In genomic region chr15:35078221-35078915, GRCh38 we compare ENCODE assay signal across 8 cellular contexts. TPM values are rescaled to one million over a fixed set of nuclear protein-coding genes. Genes with fewer than 3 reads are reported as not detected.
DNase-seq lines count a peak whose midpoint lies in the region; ATAC-seq and TF ChIP-seq lines count a peak whose summit lies in the region.

No MANE protein-coding gene starts in this region.

- no peak overlapping the region for H2BK15ac ChIP-seq in IMR-90 (ENCODE audit: low read depth, low read length)

- H2AK9ac ChIP-seq in IMR-90 (replicated peaks; ENCODE audit: low read depth, low read length, poor library complexity): no peak overlapping the region

- H3K9ac ChIP-seq in IMR-90 (ENCODE audit: low read depth, low read length): no peak overlapping the region

- in situ Hi-C loops in IMR-90 (cut with MboI; ENCODE audit: low sequenced_read_pairs): loop anchor here (5.0 to 10.0 kb wide), 2 partner anchors 206 to 369 kb away; no protein-coding TSS in a partner anchor

- no peak overlapping the region for H3K4me3 ChIP-seq in GM06990 (replicated peaks; ENCODE audit: low read depth, low read length)
- no peak overlapping the region for H3K4me3 ChIP-seq in IMR-90 (ENCODE audit: insufficient read depth, low read depth, low read length)
- H3K4me3 ChIP-seq in cardiac fibroblast (replicated peaks in 1 of 2; ENCODE audit: low read depth in 2 of 2, low read length in 2 of 2): no peak overlapping the region

- POLR2A ChIA-PET in IMR-90 (lab: Charles Lee; ENCODE audit: unreplicated experiment): no interaction called here

- H3K56ac ChIP-seq in IMR-90 (ENCODE audit: extremely low read depth, insufficient read depth, low read length): no peak overlapping the region

- H3K36me3 ChIP-seq in GM06990 (ENCODE audit: control insufficient read depth, insufficient read depth, low read length): no peaks in the 10 kb centered on the region
- no peaks in the 10 kb centered on the region for H3K36me3 ChIP-seq in IMR-90 (ENCODE audit: control insufficient read depth, insufficient read depth, low read length)

- H3K4me1 ChIP-seq in IMR-90 (ENCODE audit: control insufficient read depth, insufficient read depth, low read length): peaks cover 5% of the 10 kb centered on the region; the same call in 1 of the 2 replicates

- H3K4ac ChIP-seq in IMR-90 (ENCODE audit: low read depth, low read length): no peak overlapping the region

- H3K27ac ChIP-seq in 22Rv1 (no peak overlapping the region), IMR-90 (ENCODE audit: insufficient read depth, low read length) (no peak overlapping the region)

- TF ChIP-seq CTCF in 22Rv1 (IDR thresholded peaks at IDR 0.05) (peak; percentile 78), GM06990 (IDR thresholded peaks at IDR 0.05; ENCODE audit: insufficient read depth, low read length, poor library complexity, severe bottlenecking) (peak; percentile 86), IMR-90 (conservative IDR thresholded peaks at IDR 0.05; ENCODE audit: low read depth, low read length) (peak; percentile 95), cardiac fibroblast (IDR thresholded peaks at IDR 0.05; ENCODE audit: low read depth, low read length) (peak; percentile 72)

- intact Hi-C loops in IMR-90 (cut with micrococcal nuclease): loop anchor here (1.0 to 10.0 kb wide), 3 partner anchors 366 to 676 kb away; no protein-coding TSS in a partner anchor

- no peaks in the 10 kb centered on the region for H3K9me1 ChIP-seq in IMR-90 (ENCODE audit: insufficient read depth, low read length)

- H3K4me2 ChIP-seq in IMR-90 (ENCODE audit: low read depth, low read length): no peak overlapping the region

- no peak overlapping the region for H3K14ac ChIP-seq in IMR-90 (replicated peaks; ENCODE audit: low read depth, low read length)

- H2AFZ ChIP-seq in IMR-90 (replicated peaks; ENCODE audit: low read length, poor library complexity): no peak overlapping the region

- dilution Hi-C loops in IMR-90 (cut with HindIII; ENCODE audit: low sequenced_read_pairs, unreplicated experiment): no loop called here

- H2AK5ac ChIP-seq in IMR-90 (ENCODE audit: low read depth, low read length): peak overlapping the region; percentile 31; the same call in 1 of the 2 replicates

- no peak overlapping the region for H3K18ac ChIP-seq in IMR-90 (ENCODE audit: low read depth, low read length)

- no CpG with 5 or more reads among the region's 6 CpGs for WGBS in IMR-90 (ENCODE audit: extremely low coverage in 2 of 2, insufficient read length in 1 of 2), 2 experiments

- H3K23ac ChIP-seq in IMR-90 (ENCODE audit: low read depth, low read length): no peak overlapping the region

- peak overlapping the region; percentile 49; the same call in 1 of the 2 replicates for H2BK120ac ChIP-seq in IMR-90 (ENCODE audit: low read depth, low read length)

- no TSS peak for BruUV-seq in IMR-90 (replicated peaks; lab: Mats Ljungman, UMichigan)

- CTCF ChIA-PET in IMR-90 (lab: Yijun Ruan, JAX): interaction anchor here (0.6 to 3.5 kb wide), 3 partner anchors 73 to 365 kb away, joined by 3 to 31 read pairs (median 8); no protein-coding TSS in a partner anchor

- TF ChIP-seq POLR2A in IMR-90 (IDR thresholded peaks at IDR 0.05; ENCODE audit: low read depth, low read length): 0 out of 2 replicates have a peak, but pooled peaks have one; percentile 47

- H2BK5ac ChIP-seq in IMR-90 (ENCODE audit: low read depth, low read length, poor library complexity, severe bottlenecking): no peak overlapping the region

- DNase-seq in GM06990 (ENCODE audit: extremely low read depth, insufficient read length) (no peak), IMR-90 (peak; percentile 72), SHP77 treated with DMSO at 0.1 percent for 48 hours (lab: John Stamatoyannopoulos, UW) (peak; percentile 15), cardiac fibroblast (ENCODE audit: low read depth in 2 of 2) (peak; percentile 78 to 79), kidney glomerular epithelial cell (lab: John Stamatoyannopoulos, UW) (peak; percentile 8)
- DNase-seq in stimulated activated CD4-positive, alpha-beta T cell treated with anti-CD3 and anti-CD28 coated beads, Interleukin-4, amount 100 ng/mL, for 1 hour: peak; percentile 14

- H4K20me1 ChIP-seq in IMR-90 (ENCODE audit: insufficient read depth, low read length): no peaks in the 10 kb centered on the region

- no peaks in the 10 kb centered on the region; the same call in 1 of the 2 replicates for H3K9me3 ChIP-seq in IMR-90 (ENCODE audit: control insufficient read depth, insufficient read depth, low read length)

- H4K8ac ChIP-seq in IMR-90 (ENCODE audit: low read depth in 2 of 2, low read length in 2 of 2): 0 out of 4 replicates have a peak overlapping the region, but pooled peaks of 1 of the 2 experiments have one; percentile 37

- H3K27me3 ChIP-seq in GM06990 (replicated peaks; ENCODE audit: control insufficient read depth, insufficient read depth, low read length) (no peaks in the 10 kb centered on the region), IMR-90 (ENCODE audit: control insufficient read depth, insufficient read depth, low read length) (no peaks in the 10 kb centered on the region)

- peak; percentile 97 for TF ChIP-seq RAD21 in IMR-90 (IDR thresholded peaks at IDR 0.05; ENCODE audit: low read length)

- ATAC-seq in IMR-90 (ENCODE audit: low read depth) (peak; percentile 80), HG03097 (IDR thresholded peaks at IDR 0.05; ENCODE audit: low FRiP score, unreplicated experiment) (no peak)

- H3K79me1 ChIP-seq in IMR-90 (ENCODE audit: low read depth in 1 of 2, low read length in 2 of 2): no peaks in the 10 kb centered on the region

- H4K5ac ChIP-seq in IMR-90 (ENCODE audit: low read depth, low read length): no peak overlapping the region

- H4K91ac ChIP-seq in IMR-90 (ENCODE audit: insufficient read depth, low read depth, low read length): no peak overlapping the region

- H2BK20ac ChIP-seq in IMR-90 (ENCODE audit: low read depth, low read length): peak overlapping the region; percentile 58; the same call in 1 of the 2 replicates

TF ChIP-seq in IMR-90, 13 proteins besides CTCF, POLR2A, EP300 and RAD21:
- TF ChIP-seq SMC3 (IDR thresholded peaks at IDR 0.05; ENCODE audit: low read depth, low read length) (peak; percentile 90), RFX5 (IDR thresholded peaks at IDR 0.05; ENCODE audit: low read depth, low read length) (no peak), NFE2L2 (IDR thresholded peaks at IDR 0.05; ENCODE audit: low read depth, low read length) (no peak)

RNA-seq across cellular contexts. Expression of gene NANOGP8, which starts 6.7 kb away (rescaled TPM):
- total RNA-seq in IMR-90 (2012; rRNA removed): not detected in 2 replicates
- polyA plus RNA-seq in IMR-90 (2012; rRNA removed): not detected in 2 replicates
- not detected in 2 replicates for polyA plus RNA-seq in IMR-90 (2012; cell fraction: cytosol; rRNA removed)
- 0.17 TPM in 1 of 2 replicates, not detected in the other for polyA plus RNA-seq in IMR-90 (2012; cell fraction: nucleus; rRNA removed; ENCODE audit: low replicate concordance)
